36 cellular contexts compared by ENCODE assay signal in the genomic region with DNA sequence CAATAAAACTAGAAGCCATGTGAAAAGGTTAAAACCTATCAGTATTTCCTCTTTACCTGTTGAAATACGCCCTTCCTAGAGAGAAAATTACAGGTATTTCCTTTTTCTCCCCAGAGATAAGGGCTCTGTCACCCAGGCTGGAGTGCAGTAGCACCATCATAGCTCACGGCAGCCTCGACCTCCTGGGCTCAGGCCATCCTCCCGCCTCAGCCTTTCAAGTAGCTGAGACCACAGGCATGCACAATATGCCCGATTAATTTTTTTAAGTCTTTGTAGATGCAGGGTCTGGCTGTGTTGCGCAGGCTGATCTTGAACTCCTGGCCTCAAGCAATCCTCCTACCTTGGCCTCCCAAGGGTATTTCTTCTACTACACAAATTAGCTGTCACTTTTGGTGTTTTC.
"Had no signal": no experiment of that assay in that cellular context is flagged by ENCODE, and none has a peak within 500 bp of the region (broad histone marks: within the 10 kb centered on the region; RNA-seq: fewer than 3 reads in every experiment).

No MANE protein-coding gene starts in this region.

- H3K27ac ChIP-seq: ascending aorta, cardiac muscle cell, VCaP had no signal

- H3K4me1 ChIP-seq: ascending aorta had no signal

- H3K27me3 Mint-ChIP-seq: activated CD4-positive, alpha-beta memory T cell treated with anti-CD3 and anti-CD28 coated beads for 36 hours; activated CD8-positive, alpha-beta T cell treated with anti-CD3 and anti-CD28 coated beads for 36 hours; activated naive CD4-positive, alpha-beta T cell treated with anti-CD3 and anti-CD28 coated beads, Interleukin-2, amount 50 U/mL, for 24 hours; activated naive CD8-positive, alpha-beta T cell; activated naive CD8-positive, alpha-beta T cell treated with anti-CD3 and anti-CD28 coated beads, Interleukin-2, amount 10 ng/mL, durations not matched to agents 7 days and 5 days; activated naive CD8-positive, alpha-beta T cell treated with anti-CD3 and anti-CD28 coated beads, Interleukin-2, amount 50 U/mL, for 24 hours had no signal

- H3K9me3 Mint-ChIP-seq: activated CD4-positive, alpha-beta T cell treated with anti-CD3 and anti-CD28 coated beads, Interleukin-2, amount 10 ng/mL, durations not matched to agents 24 days and 14 days; activated naive CD4-positive, alpha-beta T cell treated with anti-CD3 and anti-CD28 coated beads, Interleukin-2, amount 50 U/mL, for 24 hours; activated naive CD8-positive, alpha-beta T cell treated with anti-CD3 and anti-CD28 coated beads, Interleukin-2, amount 50 U/mL, for 24 hours; activated T-helper 2 cell treated with anti-CD3 and anti-CD28 coated beads, Interferon-gamma antibody, Interleukin-2, Interleukin-4, amounts not matched to agents 10 μg/mL and 5 μg/mL and 100 μg/mL, durations not matched to agents 14 hours and 24 hours and 36 hours; central memory CD8-positive, alpha-beta T cell; T-helper 1 cell treated with Interleukin-12 subunit alpha and Interleukin-12 subunit beta and Interleukin-4 antibody, amounts not matched to agents 30 μg/mL and 1 μg/mL, for 36 hours; T-helper 2 cell treated with Interferon-gamma antibody and Interleukin-4, amounts not matched to agents 5 μg/mL and 100 μg/mL, for 36 hours had no signal

- H3K27ac Mint-ChIP-seq: activated B cell treated with CpG ODN at 0.5 μM for 24 hours; activated CD4-positive, alpha-beta memory T cell treated with anti-CD3 and anti-CD28 coated beads for 36 hours; activated CD4-positive, alpha-beta T cell treated with anti-CD3 and anti-CD28 coated beads, Interleukin-2, amount 10 ng/mL, durations not matched to agents 24 days and 14 days; activated CD8-positive, alpha-beta T cell treated with anti-CD3 and anti-CD28 coated beads for 36 hours; activated naive CD4-positive, alpha-beta T cell treated with anti-CD3 and anti-CD28 coated beads, Interleukin-2, amount 10 ng/mL, durations not matched to agents 7 days and 5 days; activated naive CD8-positive, alpha-beta T cell; activated naive CD8-positive, alpha-beta T cell treated with anti-CD3 and anti-CD28 coated beads, Interleukin-2, amount 10 ng/mL, durations not matched to agents 7 days and 5 days; activated naive CD8-positive, alpha-beta T cell treated with anti-CD3 and anti-CD28 coated beads, Interleukin-2, amount 50 U/mL, for 24 hours; activated T-cell treated with anti-CD3 and anti-CD28 coated beads, Interleukin-2, amount 50 U/mL, for 72 hours; activated T-helper 2 cell treated with anti-CD3 and anti-CD28 coated beads, Interferon-gamma antibody, Interleukin-2, Interleukin-4, amounts not matched to agents 10 μg/mL and 5 μg/mL and 100 μg/mL, durations not matched to agents 14 hours and 24 hours and 36 hours; brain; T-helper 1 cell treated with Interleukin-12 subunit alpha and Interleukin-12 subunit beta and Interleukin-4 antibody, amounts not matched to agents 30 μg/mL and 1 μg/mL, for 36 hours; T-helper 2 cell treated with Interferon-gamma antibody and Interleukin-4, amounts not matched to agents 5 μg/mL and 100 μg/mL, for 36 hours had no signal

- H3K9me3 ChIP-seq: ascending aorta had no signal

- DNase-seq: activated B cell treated with CpG ODN at 0.5 μM for 24 hours; activated CD4-positive, alpha-beta memory T cell treated with anti-CD3 and anti-CD28 coated beads for 36 hours; activated CD4-positive, alpha-beta T cell treated with anti-CD3 and anti-CD28 coated beads for 4 hours; activated CD4-positive, alpha-beta T cell treated with anti-CD3 and anti-CD28 coated beads, Interleukin-2, amount 10 ng/mL, durations not matched to agents 24 days and 14 days; activated CD4-positive, alpha-beta T cell treated with anti-CD3 and anti-CD28 coated beads, Interleukin-2, amount 50 U/mL, for 1 hour; activated CD4-positive, alpha-beta T cell treated with anti-CD3 and anti-CD28 coated beads, Interleukin-2, amount 50 U/mL, for 4 hours; activated CD4-positive, CD25-positive, alpha-beta regulatory T cell treated with anti-CD3 and anti-CD28 coated beads, Interleukin-2, amount 50 U/mL, for 72 hours; activated CD8-positive, alpha-beta memory T cell treated with anti-CD3 and anti-CD28 coated beads, Interleukin-2, amount 50 U/mL, for 4 hours; activated CD8-positive, alpha-beta T cell treated with anti-CD3 and anti-CD28 coated beads for 36 hours; activated effector memory CD4-positive, alpha-beta T cell treated with Interleukin-2 at 50 U/mL for 16 hours; activated gamma-delta T cell; activated naive CD4-positive, alpha-beta T cell treated with anti-CD3 and anti-CD28 coated beads, Interleukin-2, amount 10 ng/mL, durations not matched to agents 7 days and 5 days; activated naive CD4-positive, alpha-beta T cell treated with Interleukin-2 at 50 U/mL for 16 hours; activated naive CD8-positive, alpha-beta T cell treated with anti-CD3 and anti-CD28 coated beads, Interleukin-2, amount 10 ng/mL, durations not matched to agents 7 days and 5 days; activated naive CD8-positive, alpha-beta T cell treated with anti-CD3 and anti-CD28 coated beads, Interleukin-2, amount 50 U/mL, for 24 hours; activated T-cell treated with anti-CD3 and anti-CD28 coated beads for 4 hours; activated T-cell treated with anti-CD3 and anti-CD28 coated beads, Interleukin-2, amount 50 U/mL, for 1 hour; activated T-cell treated with anti-CD3 and anti-CD28 coated beads, Interleukin-2, amount 50 U/mL, for 4 hours; activated T-cell treated with anti-CD3 and anti-CD28 coated beads, Interleukin-2, amount 50 U/mL, for 72 hours; amygdala; anterior cingulate cortex; caudate nucleus; cerebellar nuclear complex; T-helper 1 cell; T-helper 2 cell; T-helper 9 cell had no signal

- H3K4me3 ChIP-seq: ascending aorta, cardiac muscle cell had no signal

- H3K27me3 ChIP-seq: ascending aorta, cardiac muscle cell had no signal

- H3K36me3 ChIP-seq: ascending aorta, cardiac muscle cell had no signal

- H3K4me3 Mint-ChIP-seq: activated B cell treated with CpG ODN at 0.5 μM for 24 hours; activated CD4-positive, alpha-beta memory T cell treated with anti-CD3 and anti-CD28 coated beads for 36 hours; activated CD4-positive, alpha-beta T cell treated with anti-CD3 and anti-CD28 coated beads, Interleukin-2, amount 10 ng/mL, durations not matched to agents 24 days and 14 days; activated CD8-positive, alpha-beta T cell treated with anti-CD3 and anti-CD28 coated beads for 36 hours; activated naive CD4-positive, alpha-beta T cell treated with anti-CD3 and anti-CD28 coated beads, Interleukin-2, amount 10 ng/mL, durations not matched to agents 7 days and 5 days; activated naive CD4-positive, alpha-beta T cell treated with anti-CD3 and anti-CD28 coated beads, Interleukin-2, amount 50 U/mL, for 24 hours; activated naive CD8-positive, alpha-beta T cell; activated naive CD8-positive, alpha-beta T cell treated with anti-CD3 and anti-CD28 coated beads, Interleukin-2, amount 10 ng/mL, durations not matched to agents 7 days and 5 days; activated naive CD8-positive, alpha-beta T cell treated with anti-CD3 and anti-CD28 coated beads, Interleukin-2, amount 50 U/mL, for 24 hours; activated T-cell treated with anti-CD3 and anti-CD28 coated beads, Interleukin-2, amount 50 U/mL, for 4 hours; activated T-cell treated with anti-CD3 and anti-CD28 coated beads, Interleukin-2, amount 50 U/mL, for 72 hours; brain; central memory CD8-positive, alpha-beta T cell; T-helper 1 cell treated with Interleukin-12 subunit alpha and Interleukin-12 subunit beta and Interleukin-4 antibody, amounts not matched to agents 30 μg/mL and 1 μg/mL, for 36 hours; T-helper 2 cell treated with Interferon-gamma antibody and Interleukin-4, amounts not matched to agents 5 μg/mL and 100 μg/mL, for 36 hours had no signal

- H3K36me3 Mint-ChIP-seq: activated CD4-positive, alpha-beta memory T cell treated with anti-CD3 and anti-CD28 coated beads for 36 hours; activated naive CD4-positive, alpha-beta T cell treated with anti-CD3 and anti-CD28 coated beads, Interleukin-2, amount 50 U/mL, for 24 hours; activated naive CD8-positive, alpha-beta T cell; activated naive CD8-positive, alpha-beta T cell treated with anti-CD3 and anti-CD28 coated beads, Interleukin-2, amount 10 ng/mL, durations not matched to agents 7 days and 5 days; brain had no signal

- H3K4me1 Mint-ChIP-seq: brain had no signal
